Comparison of ENCODE assay signal across 20 cellular contexts in the genomic region with DNA sequence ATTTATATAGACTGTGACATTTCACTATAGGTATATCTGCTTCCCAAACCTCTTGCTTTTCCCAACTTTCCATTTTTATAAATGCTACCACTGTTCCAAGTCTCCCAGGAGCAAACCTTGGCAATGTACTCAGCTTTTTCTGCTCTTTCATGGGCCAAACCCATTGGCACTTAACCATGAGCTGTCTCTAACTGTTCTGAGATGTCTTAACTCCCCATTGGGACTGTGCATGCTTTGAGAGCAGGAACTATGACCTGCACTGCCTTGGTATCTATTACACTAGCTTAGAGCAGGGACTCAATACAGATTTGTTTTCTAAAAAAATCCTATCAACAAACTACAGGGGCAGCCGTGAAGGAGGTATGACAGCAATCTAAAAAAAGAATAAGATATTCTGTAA. TPM values are rescaled to one million over a fixed set of nuclear protein-coding genes. Genes with fewer than 3 reads are reported as not detected.
A peak's percentile ranks its signal among the peaks of the same experiment; 100 is the strongest.
DNase-seq lines count a peak whose midpoint lies in the region; ATAC-seq and TF ChIP-seq lines count a peak whose summit lies in the region.
"Had no signal": no experiment of that assay in that cellular context is flagged by ENCODE, and none has a peak within 500 bp of the region (broad histone marks: within the 10 kb centered on the region; RNA-seq: fewer than 3 reads in every experiment).

No MANE protein-coding gene starts in this region.

- no peak for TF ChIP-seq CTCF in fibroblast of mammary gland (conservative IDR thresholded peaks at IDR 0.05; ENCODE audit: control insufficient read depth, insufficient read depth, low read depth, low read length)

- peak; percentile 9 for ATAC-seq in activated CD4-positive, alpha-beta T cell treated with anti-CD3 and anti-CD28 coated beads for 36 hours
- ATAC-seq: CD8-positive, alpha-beta T cell; GM23338 had no signal

- no peak overlapping the region for H3K4me3 Mint-ChIP-seq in activated CD4-positive, alpha-beta T cell treated with anti-CD3 and anti-CD28 coated beads for 36 hours
- H3K4me3 Mint-ChIP-seq: CD8-positive, alpha-beta T cell; GM23338 had no signal

- H3K4me3 ChIP-seq in fibroblast of mammary gland (ENCODE audit: control insufficient read depth, low read depth, low read length): no peak overlapping the region
- H3K4me3 ChIP-seq: GM23338 had no signal

- intact Hi-C loops in activated CD4-positive, alpha-beta T cell treated with anti-CD3 and anti-CD28 coated beads for 36 hours (cut with DNase I, micrococcal nuclease): no loop called here

- DNase-seq in activated CD4-positive, alpha-beta T cell treated with anti-CD3 and anti-CD28 coated beads for 36 hours: no peak
- no peak for DNase-seq in activated CD4-positive, alpha-beta T cell treated with anti-CD3 and anti-CD28 coated beads, Interleukin-2, amount 50 U/mL, for 4 hours
- DNase-seq in NCI-H526 (lab: John Stamatoyannopoulos, UW): peak; percentile 94 to 95
- peak; percentile 25 for DNase-seq in fibroblast of mammary gland (ENCODE audit: low read depth)
- peak; percentile 47 for DNase-seq in stromal cell of bone marrow (ENCODE audit: low read depth)
- no peak for DNase-seq in activated CD4-positive, CD25-positive, alpha-beta regulatory T cell treated with anti-CD3 and anti-CD28 coated beads, Interleukin-2, amount 50 U/mL, for 72 hours
- no peak for DNase-seq in NCI-H82 treated with DMSO at 0.1 percent for 48 hours (lab: John Stamatoyannopoulos, UW; ENCODE audit: unreplicated experiment)
- no peak for DNase-seq in NCI-H2081 (lab: John Stamatoyannopoulos, UW)
- DNase-seq: 8988T; C1 segment of cervical spinal cord; CD8-positive, alpha-beta T cell; DMS53; GDM1; HCEC 1CT; KG1; NCI-H1417; NCI-H1694 treated with DMSO at 0.1 percent for 48 hours; NCI-H510A; SHP77 had no signal

- H3K9me3 Mint-ChIP-seq in activated CD4-positive, alpha-beta T cell treated with anti-CD3 and anti-CD28 coated beads for 36 hours (ENCODE audit: low read depth): no peaks in the 10 kb centered on the region
- H3K9me3 Mint-ChIP-seq: CD8-positive, alpha-beta T cell; GM23338 had no signal

- no peaks in the 10 kb centered on the region for H3K27me3 Mint-ChIP-seq in activated CD4-positive, alpha-beta T cell treated with anti-CD3 and anti-CD28 coated beads for 36 hours

- H3K27ac Mint-ChIP-seq in activated CD4-positive, alpha-beta T cell treated with anti-CD3 and anti-CD28 coated beads for 36 hours: no peak overlapping the region
- H3K27ac Mint-ChIP-seq: CD8-positive, alpha-beta T cell; GM23338 had no signal

- POLR2A ChIA-PET in activated CD4-positive, alpha-beta T cell treated with anti-CD3 and anti-CD28 coated beads for 36 hours (lab: Charles Lee): no interaction called here

- CTCF ChIA-PET in activated CD4-positive, alpha-beta T cell treated with anti-CD3 and anti-CD28 coated beads for 36 hours (lab: Charles Lee): interaction anchor here (1.0 to 4.0 kb wide), 3 partner anchors 12 to 90 kb away, joined by 3 to 21 read pairs (median 9); no protein-coding TSS in a partner anchor

- H3K4me1 Mint-ChIP-seq in activated CD4-positive, alpha-beta T cell treated with anti-CD3 and anti-CD28 coated beads for 36 hours: peaks cover 18% of the 10 kb centered on the region

- H3K36me3 Mint-ChIP-seq in activated CD4-positive, alpha-beta T cell treated with anti-CD3 and anti-CD28 coated beads for 36 hours (ENCODE audit: low read depth): no peaks in the 10 kb centered on the region
- H3K36me3 Mint-ChIP-seq: CD8-positive, alpha-beta T cell had no signal

RNA-seq across cellular contexts. Expression of gene KHDRBS1, which starts 22.5 kb away (rescaled TPM):
- 100 to 1,000 TPM; 198 to 206 TPM for total RNA-seq in activated CD4-positive, alpha-beta T cell treated with anti-CD3 and anti-CD28 coated beads for 36 hours

RNA-seq across cellular contexts. Expression of gene PTP4A2, which starts 53.0 kb away (rescaled TPM):
- 100 to 1,000 TPM; 279 to 314 TPM for total RNA-seq in activated CD4-positive, alpha-beta T cell treated with anti-CD3 and anti-CD28 coated beads for 36 hours

Comparison
In these comparisons a context has a peak if more than half of its experiments do, and no peak if none do; other contexts are left out.
1. DNase-seq: peak in NCI-H526 (2 of 2), fibroblast of mammary gland (single experiment) and stromal cell of bone marrow (single experiment); none in activated CD4-positive, alpha-beta T cell treated with anti-CD3 and anti-CD28 coated beads for 36 hours (single experiment), activated CD4-positive, alpha-beta T cell treated with anti-CD3 and anti-CD28 coated beads, Interleukin-2, amount 50 U/mL, for 4 hours (0 of 2), activated CD4-positive, CD25-positive, alpha-beta regulatory T cell treated with anti-CD3 and anti-CD28 coated beads, Interleukin-2, amount 50 U/mL, for 72 hours (single experiment), NCI-H82 treated with DMSO at 0.1 percent for 48 hours (single experiment) and NCI-H2081 (0 of 2).